13 cellular contexts compared by ENCODE assay signal in the genomic region with DNA sequence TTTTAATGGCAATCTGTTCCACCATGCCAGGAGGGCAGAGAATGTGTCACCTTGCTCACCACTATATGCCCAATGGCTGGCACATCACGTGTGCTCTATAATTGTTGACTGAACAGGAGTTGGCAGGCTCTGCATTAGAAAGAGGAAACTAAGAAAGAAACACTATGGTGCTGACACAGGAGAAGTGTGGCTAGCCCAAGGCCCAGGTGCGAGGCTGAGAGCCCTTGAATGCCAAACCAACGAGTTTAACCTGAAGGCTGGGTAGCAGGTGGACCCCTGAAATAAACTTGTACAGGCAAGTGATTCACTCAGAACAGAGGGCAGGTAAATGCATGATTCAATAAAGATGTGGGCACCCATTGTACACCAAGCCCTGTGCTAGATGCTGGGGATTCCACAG. TPM values are rescaled to one million over a fixed set of nuclear protein-coding genes. Genes with fewer than 3 reads are reported as not detected.
DNase-seq lines count a peak whose midpoint lies in the region; ATAC-seq and TF ChIP-seq lines count a peak whose summit lies in the region.
"Had no signal": no experiment of that assay in that cellular context is flagged by ENCODE, and none has a peak within 500 bp of the region (broad histone marks: within the 10 kb centered on the region; RNA-seq: fewer than 3 reads in every experiment).

No MANE protein-coding gene starts in this region.

- no peaks in the 10 kb centered on the region for H3K27me3 ChIP-seq in CD4-positive, alpha-beta memory T cell (ENCODE audit: insufficient read depth, low read length)
- no peaks in the 10 kb centered on the region for H3K27me3 ChIP-seq in HUES48 (ENCODE audit: control insufficient read depth, insufficient read depth, low read length)
- no peaks in the 10 kb centered on the region for H3K27me3 ChIP-seq in body of pancreas

- intact Hi-C loops in CD4-positive, alpha-beta memory T cell (cut with micrococcal nuclease), result loop anchor here (10.0 kb wide), 1 partner anchor 468 kb away; no protein-coding TSS in a partner anchor
- intact Hi-C loops in body of pancreas (cut with DNase I), result loop anchor here (10.0 kb wide), 1 partner anchor 228 kb away; no protein-coding TSS in a partner anchor

- DNase-seq in CD4-positive, alpha-beta memory T cell, result no peak
- no peak for DNase-seq in activated CD8-positive, alpha-beta T cell treated with anti-CD3 and anti-CD28 coated beads, Interleukin-2, amount 10 ng/mL, durations not matched to agents 7 days and 5 days
- peak in 1 of 2 experiments; percentile 7 for DNase-seq in mesothelial cell of epicardium (ENCODE audit: low spot score in 2 of 2, unreplicated experiment in 2 of 2)
- no peak for DNase-seq in NCI-H146 treated with DMSO at 0.1 percent for 48 hours (lab: John Stamatoyannopoulos, UW; ENCODE audit: unreplicated experiment)
- no peak for DNase-seq in SW 1271 (lab: John Stamatoyannopoulos, UW)
- DNase-seq in body of pancreas, result no peak
- no peak for DNase-seq in A172 (ENCODE audit: low spot score)
- DNase-seq: hippocampal formation; KG1; NCI-H2081 treated with DMSO at 0.1 percent for 48 hours; OCI-M1; stimulated activated CD4-positive, alpha-beta T cell treated with anti-CD3 and anti-CD28 coated beads, Interleukin-2, amount 100 ng/mL, for 48 hours had no signal

- peak overlapping the region in 4 of 7 donors; percentile 65 to 96 (median 72) for H3K27ac Mint-ChIP-seq in CD4-positive, alpha-beta memory T cell
- H3K27ac Mint-ChIP-seq in activated CD8-positive, alpha-beta T cell treated with anti-CD3 and anti-CD28 coated beads, Interleukin-2, amount 10 ng/mL, durations not matched to agents 7 days and 5 days, result peak overlapping the region; percentile 20
- no peak overlapping the region for H3K27ac Mint-ChIP-seq in mesothelial cell of epicardium

- H3K9me3 ChIP-seq in CD4-positive, alpha-beta memory T cell (ENCODE audit: control insufficient read depth in 1 of 2, low read length in 2 of 2), result no peaks in the 10 kb centered on the region
- H3K9me3 ChIP-seq in HUES48 (ENCODE audit: control insufficient read depth, insufficient read depth, low read length) (no peaks in the 10 kb centered on the region), body of pancreas (no peaks in the 10 kb centered on the region)

- TF ChIP-seq CTCF in mesothelial cell of epicardium (IDR thresholded peaks at IDR 0.05; ENCODE audit: unreplicated experiment) (no peak), body of pancreas (IDR thresholded peaks at IDR 0.05) (no peak)

- no peak for ATAC-seq in activated CD8-positive, alpha-beta T cell treated with anti-CD3 and anti-CD28 coated beads, Interleukin-2, amount 10 ng/mL, durations not matched to agents 7 days and 5 days
- ATAC-seq in body of pancreas, result no peak

- no peaks in the 10 kb centered on the region for H3K27me3 Mint-ChIP-seq in CD4-positive, alpha-beta memory T cell
- no peaks in the 10 kb centered on the region for H3K27me3 Mint-ChIP-seq in activated CD8-positive, alpha-beta T cell treated with anti-CD3 and anti-CD28 coated beads, Interleukin-2, amount 10 ng/mL, durations not matched to agents 7 days and 5 days (ENCODE audit: low read depth)
- H3K27me3 Mint-ChIP-seq in mesothelial cell of epicardium (ENCODE audit: low read depth), result no peaks in the 10 kb centered on the region

- peaks cover 5% of the 10 kb centered on the region for H3K36me3 ChIP-seq in CD4-positive, alpha-beta memory T cell (ENCODE audit: insufficient read depth, low read length)
- H3K36me3 ChIP-seq in HUES48 (ENCODE audit: control insufficient read depth, insufficient read depth, low read length), result peaks cover 30% of the 10 kb centered on the region; the same call in 1 of the 2 replicates
- no peaks in the 10 kb centered on the region for H3K36me3 ChIP-seq in body of pancreas (replicated peaks in 1 of 2; ENCODE audit: insufficient read depth in 1 of 2, low read depth in 2 of 2)

- H3K9me3 Mint-ChIP-seq in CD4-positive, alpha-beta memory T cell, result no peaks in the 10 kb centered on the region
- no peaks in the 10 kb centered on the region for H3K9me3 Mint-ChIP-seq in activated CD8-positive, alpha-beta T cell treated with anti-CD3 and anti-CD28 coated beads, Interleukin-2, amount 10 ng/mL, durations not matched to agents 7 days and 5 days (ENCODE audit: insufficient read depth)
- no peaks in the 10 kb centered on the region for H3K9me3 Mint-ChIP-seq in mesothelial cell of epicardium

- peaks cover 27 to 48% (median 40%) of the 10 kb centered on the region in 4 donors for H3K4me1 Mint-ChIP-seq in CD4-positive, alpha-beta memory T cell
- peaks cover 50% of the 10 kb centered on the region for H3K4me1 Mint-ChIP-seq in activated CD8-positive, alpha-beta T cell treated with anti-CD3 and anti-CD28 coated beads, Interleukin-2, amount 10 ng/mL, durations not matched to agents 7 days and 5 days (ENCODE audit: low read depth)
- H3K4me1 Mint-ChIP-seq in mesothelial cell of epicardium, result peaks cover 42% of the 10 kb centered on the region

- no peak for TF ChIP-seq POLR2A in body of pancreas (IDR thresholded peaks at IDR 0.05)

- POLR2A ChIA-PET in CD4-positive, alpha-beta memory T cell (lab: Charles Lee; ENCODE audit: partially characterized antibody), result interaction anchor here (2.5 to 14.1 kb wide), 3 partner anchors 24 to 236 kb away, joined by 6 to 342 read pairs (median 270); a partner anchor contains a TSS
- POLR2A ChIA-PET in activated CD8-positive, alpha-beta T cell treated with anti-CD3 and anti-CD28 coated beads, Interleukin-2, amount 10 ng/mL, durations not matched to agents 7 days and 5 days (lab: Charles Lee), result no interaction called here

- H3K4me3 ChIP-seq in CD4-positive, alpha-beta memory T cell (ENCODE audit: low read length in 2 of 2), result no peak overlapping the region
- H3K4me3 ChIP-seq in HUES48 (ENCODE audit: low read depth, low read length), result no peak overlapping the region
- no peak overlapping the region for H3K4me3 ChIP-seq in body of pancreas

- CTCF ChIA-PET in CD4-positive, alpha-beta memory T cell (lab: Charles Lee; ENCODE audit: partially characterized antibody), result interaction anchor here (5.0 kb wide), 1 partner anchor 22 kb away, joined by 41 read pairs; no protein-coding TSS in a partner anchor
- CTCF ChIA-PET in activated CD8-positive, alpha-beta T cell treated with anti-CD3 and anti-CD28 coated beads, Interleukin-2, amount 10 ng/mL, durations not matched to agents 7 days and 5 days (lab: Charles Lee), result interaction anchor here (0.7 to 2.4 kb wide), 4 partner anchors 31 to 465 kb away, joined by 3 to 10 read pairs (median 6); a partner anchor contains a TSS

- H3K4me1 ChIP-seq in CD4-positive, alpha-beta memory T cell (ENCODE audit: insufficient read depth, low read length), result peaks cover 29% of the 10 kb centered on the region
- H3K4me1 ChIP-seq in HUES48 (ENCODE audit: control insufficient read depth, insufficient read depth, low read length), result peaks cover 21% of the 10 kb centered on the region
- H3K4me1 ChIP-seq in body of pancreas, result peaks cover 53% of the 10 kb centered on the region

- H3K4me3 Mint-ChIP-seq in CD4-positive, alpha-beta memory T cell, result peak overlapping the region in 7 of 8 donors; percentile 14 to 76 (median 38)
- peak overlapping the region; percentile 20 for H3K4me3 Mint-ChIP-seq in activated CD8-positive, alpha-beta T cell treated with anti-CD3 and anti-CD28 coated beads, Interleukin-2, amount 10 ng/mL, durations not matched to agents 7 days and 5 days
- H3K4me3 Mint-ChIP-seq in mesothelial cell of epicardium, result peak overlapping the region; percentile 1

- peaks cover 21 to 29% of the 10 kb centered on the region in 2 donors for H3K36me3 Mint-ChIP-seq in CD4-positive, alpha-beta memory T cell
- peaks cover 24% of the 10 kb centered on the region for H3K36me3 Mint-ChIP-seq in activated CD8-positive, alpha-beta T cell treated with anti-CD3 and anti-CD28 coated beads, Interleukin-2, amount 10 ng/mL, durations not matched to agents 7 days and 5 days (ENCODE audit: low read depth)
- peaks cover 13% of the 10 kb centered on the region for H3K36me3 Mint-ChIP-seq in mesothelial cell of epicardium

- no peak overlapping the region for H3K9ac ChIP-seq in HUES48 (ENCODE audit: low read depth, low read length)

- WGBS in body of pancreas, 2 donors, result 82 to 94% methylated on average over 3 of the region's 3 CpGs

- no peak overlapping the region for H3K27ac ChIP-seq in CD4-positive, alpha-beta memory T cell (ENCODE audit: low read depth, low read length)
- peak overlapping the region; percentile 81 for H3K27ac ChIP-seq in HUES48 (ENCODE audit: low read depth, low read length)
- no peak overlapping the region for H3K27ac ChIP-seq in body of pancreas

RNA-seq across cellular contexts. Expression of a gene that starts 2.4 kb away (rescaled TPM):
- total RNA-seq in CD4-positive, alpha-beta memory T cell, result 1 to 10 TPM; 7.5 to 9.3 TPM
- 10 to 100 TPM; 17.4 to 17.5 TPM for polyA plus RNA-seq in CD4-positive, alpha-beta memory T cell
- 10 to 100 TPM; 17.3 to 18.1 TPM for total RNA-seq in activated CD8-positive, alpha-beta T cell treated with anti-CD3 and anti-CD28 coated beads, Interleukin-2, amount 10 ng/mL, durations not matched to agents 7 days and 5 days
- 7.1 to 7.3 TPM (median 7.3 TPM) in 3 replicates for total RNA-seq in mesothelial cell of epicardium
- 1 to 10 TPM; 1.3 to 7.0 TPM for total RNA-seq in body of pancreas
- total RNA-seq in A172 (2014; rRNA removed; shearing (Covaris generic)), result 45.3 and 48.5 TPM in 2 replicates

RNA-seq across cellular contexts. Expression of a gene that starts 2.6 kb away (rescaled TPM):
- 10 to 100 TPM; 69.3 to 69.7 TPM for total RNA-seq in CD4-positive, alpha-beta memory T cell
- 100 to 1,000 TPM in 1 of 2 donors, 10 to 100 TPM in 1; 83.8 to 143 TPM for polyA plus RNA-seq in CD4-positive, alpha-beta memory T cell
- 10 to 100 TPM; 27.9 to 28.8 TPM for total RNA-seq in activated CD8-positive, alpha-beta T cell treated with anti-CD3 and anti-CD28 coated beads, Interleukin-2, amount 10 ng/mL, durations not matched to agents 7 days and 5 days
- 50.0 to 52.5 TPM (median 51.5 TPM) in 3 replicates for total RNA-seq in mesothelial cell of epicardium
- total RNA-seq in body of pancreas, result 10 to 100 TPM; 21.8 to 38.4 TPM
- 117 and 132 TPM in 2 replicates for total RNA-seq in A172 (2014; rRNA removed; shearing (Covaris generic))

RNA-seq across cellular contexts. Expression of a gene that starts 56.1 kb away (rescaled TPM):
- total RNA-seq in CD4-positive, alpha-beta memory T cell, result 100 to 1,000 TPM; 104 to 108 TPM
- 10 to 100 TPM; 32.9 to 57.5 TPM for polyA plus RNA-seq in CD4-positive, alpha-beta memory T cell
- 10 to 100 TPM; 29.4 to 31.6 TPM for total RNA-seq in activated CD8-positive, alpha-beta T cell treated with anti-CD3 and anti-CD28 coated beads, Interleukin-2, amount 10 ng/mL, durations not matched to agents 7 days and 5 days
- total RNA-seq in mesothelial cell of epicardium (47.5 to 52.0 TPM (median 47.8 TPM) in 3 replicates), body of pancreas (10 to 100 TPM; 33.2 to 34.9 TPM)
- total RNA-seq in A172 (2014; rRNA removed; shearing (Covaris generic)), result 28.4 and 32.2 TPM in 2 replicates

RNA-seq across cellular contexts. Expression of a gene that starts 56.3 kb away (rescaled TPM):
- 1 to 10 TPM; 7.2 to 8.2 TPM for total RNA-seq in CD4-positive, alpha-beta memory T cell
- polyA plus RNA-seq in CD4-positive, alpha-beta memory T cell, result 10 to 100 TPM; 22.1 to 30.7 TPM
- 10 to 100 TPM; 19.2 to 20.2 TPM for total RNA-seq in activated CD8-positive, alpha-beta T cell treated with anti-CD3 and anti-CD28 coated beads, Interleukin-2, amount 10 ng/mL, durations not matched to agents 7 days and 5 days
- total RNA-seq in mesothelial cell of epicardium (9.6 to 10.9 TPM (median 9.7 TPM) in 3 replicates), body of pancreas (1 to 10 TPM; 5.3 to 6.0 TPM)
- 45.3 and 49.4 TPM in 2 replicates for total RNA-seq in A172 (2014; rRNA removed; shearing (Covaris generic))
